Comparison of ENCODE assay signal across 8 cellular contexts in the genomic region with DNA sequence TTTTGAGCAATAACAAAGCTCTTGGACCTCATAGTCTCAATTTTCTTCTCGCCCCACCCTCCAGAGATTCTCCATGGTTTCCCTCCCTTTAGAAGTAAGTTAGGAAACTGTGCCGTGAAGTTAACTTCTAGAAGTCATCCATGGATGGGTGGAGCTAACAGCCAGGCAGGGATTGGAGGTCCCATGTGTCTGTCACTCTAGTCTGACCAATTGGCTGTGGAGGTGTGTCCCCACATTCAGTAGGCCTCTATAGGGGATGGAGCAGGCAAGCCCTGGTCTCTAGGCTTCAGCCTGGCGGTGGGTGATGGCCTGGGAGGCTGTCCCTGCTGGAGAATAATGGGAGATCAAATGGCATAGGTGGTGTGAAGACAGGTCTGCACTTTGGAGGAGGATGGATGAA. TPM values are rescaled to one million over a fixed set of nuclear protein-coding genes. Genes with fewer than 3 reads are reported as not detected.
A peak's percentile ranks its signal among the peaks of the same experiment; 100 is the strongest.
DNase-seq lines count a peak whose midpoint lies in the region; ATAC-seq and TF ChIP-seq lines count a peak whose summit lies in the region.

No MANE protein-coding gene starts in this region.

- POLR2A ChIA-PET in activated CD8-positive, alpha-beta T cell treated with anti-CD3 and anti-CD28 coated beads for 36 hours (lab: Charles Lee) = interaction anchor here (0.6 kb wide), 1 partner anchor 11 kb away, joined by 3 read pairs; no protein-coding TSS in a partner anchor

- CTCF ChIA-PET in activated CD8-positive, alpha-beta T cell treated with anti-CD3 and anti-CD28 coated beads for 36 hours (lab: Charles Lee) = interaction anchor here (0.8 to 3.6 kb wide), 2 partner anchors 11 to 124 kb away, joined by 3 to 18 read pairs; no protein-coding TSS in a partner anchor

- H3K27me3 Mint-ChIP-seq in activated CD8-positive, alpha-beta T cell treated with anti-CD3 and anti-CD28 coated beads for 36 hours = no peaks in the 10 kb centered on the region

- no peaks in the 10 kb centered on the region for H3K4me1 Mint-ChIP-seq in activated CD8-positive, alpha-beta T cell treated with anti-CD3 and anti-CD28 coated beads for 36 hours (ENCODE audit: low read depth)

- H3K36me3 Mint-ChIP-seq in activated CD8-positive, alpha-beta T cell treated with anti-CD3 and anti-CD28 coated beads for 36 hours (ENCODE audit: low read depth) = no peaks in the 10 kb centered on the region

- H3K9me3 Mint-ChIP-seq in activated CD8-positive, alpha-beta T cell treated with anti-CD3 and anti-CD28 coated beads for 36 hours = peaks cover 4% of the 10 kb centered on the region

- no peak overlapping the region for H3K27ac Mint-ChIP-seq in activated CD8-positive, alpha-beta T cell treated with anti-CD3 and anti-CD28 coated beads for 36 hours

- H3K4me3 Mint-ChIP-seq in activated CD8-positive, alpha-beta T cell treated with anti-CD3 and anti-CD28 coated beads for 36 hours = no peak overlapping the region

- intact Hi-C loops in activated CD8-positive, alpha-beta T cell treated with anti-CD3 and anti-CD28 coated beads for 36 hours (cut with micrococcal nuclease) = loop anchor here (10.0 kb wide), 2 partner anchors 275 to 345 kb away; no protein-coding TSS in a partner anchor
- intact Hi-C loops in posterior cingulate gyrus (cut with DNase I) = no loop called here

- DNase-seq in COLO829 (ENCODE audit: low spot score) (peak; percentile 48), HS-27A (ENCODE audit: low read depth) (peak; percentile 68), hepatic stellate cell (ENCODE audit: low spot score) (peak; percentile 68), NCI-H1105 (lab: John Stamatoyannopoulos, UW) (no peak), posterior cingulate gyrus (no peak)
- DNase-seq in activated CD8-positive, alpha-beta T cell treated with anti-CD3 and anti-CD28 coated beads for 36 hours = peak; percentile 46

- no peak for TF ChIP-seq CTCF in activated CD8-positive, alpha-beta T cell treated with anti-CD3 and anti-CD28 coated beads for 36 hours (IDR thresholded peaks at IDR 0.05)

- ATAC-seq in activated CD8-positive, alpha-beta T cell treated with anti-CD3 and anti-CD28 coated beads for 36 hours = peak; percentile 71
- ATAC-seq in GM21447 (IDR thresholded peaks at IDR 0.05; ENCODE audit: unreplicated experiment) (no peak), HG03025 (IDR thresholded peaks at IDR 0.05; ENCODE audit: low FRiP score, unreplicated experiment) (no peak)

RNA-seq across cellular contexts. Expression of gene TP53I11, which starts 50.7 kb away (rescaled TPM):
- 10 to 100 TPM; 15.2 to 17.5 TPM for total RNA-seq in activated CD8-positive, alpha-beta T cell treated with anti-CD3 and anti-CD28 coated beads for 36 hours

Comparison
In these comparisons a context has a peak if more than half of its experiments do, and no peak if none do; other contexts are left out.
1. DNase-seq: peak in COLO829 (single experiment), HS-27A (single experiment), activated CD8-positive, alpha-beta T cell treated with anti-CD3 and anti-CD28 coated beads for 36 hours (single experiment) and hepatic stellate cell (single experiment); none in NCI-H1105 (single experiment) and posterior cingulate gyrus (0 of 10).